ENCODE assay signal across 28 cellular contexts in genomic region chr18:38688402-38688801, GRCh38.
"Had no signal": no experiment of that assay in that cellular context is flagged by ENCODE, and none has a peak within 500 bp of the region (broad histone marks: within the 10 kb centered on the region; RNA-seq: fewer than 3 reads in every experiment).

No MANE protein-coding gene starts in this region.

- H3K4me1 ChIP-seq: esophagus squamous epithelium, heart right ventricle, left ventricle myocardium inferior, lower lobe of right lung, pancreas, right lobe of liver, stomach, thyroid gland, vagina had no signal

- H3K4me3 Mint-ChIP-seq: immature natural killer cell; memory B cell; natural killer cell; stimulated activated effector memory CD8-positive, alpha-beta T cell treated with anti-CD3 and anti-CD28 coated beads, Interleukin-12 subunit alpha, Interleukin-12 subunit beta, amount 100 ng/mL, for 72 hours had no signal

- H3K27ac Mint-ChIP-seq: immature natural killer cell; memory B cell; natural killer cell; stimulated activated effector memory CD8-positive, alpha-beta T cell treated with anti-CD3 and anti-CD28 coated beads, Interleukin-12 subunit alpha, Interleukin-12 subunit beta, amount 100 ng/mL, for 72 hours had no signal

- H3K4me3 ChIP-seq: coronary artery, esophagus squamous epithelium, heart right ventricle, left ventricle myocardium inferior, lower lobe of right lung, pancreas, right lobe of liver, smooth muscle cell, stomach, thyroid gland, vagina had no signal

- H3K4me1 Mint-ChIP-seq: memory B cell; natural killer cell; stimulated activated effector memory CD8-positive, alpha-beta T cell treated with anti-CD3 and anti-CD28 coated beads, Interleukin-12 subunit alpha, Interleukin-12 subunit beta, amount 100 ng/mL, for 72 hours had no signal

- ATAC-seq: heart right ventricle; lower lobe of right lung; natural killer cell; pancreas; right lobe of liver; stimulated activated effector memory CD8-positive, alpha-beta T cell treated with anti-CD3 and anti-CD28 coated beads, Interleukin-12 subunit alpha, Interleukin-12 subunit beta, amount 100 ng/mL, for 72 hours had no signal

- H3K36me3 Mint-ChIP-seq: immature natural killer cell; memory B cell; natural killer cell; stimulated activated effector memory CD8-positive, alpha-beta T cell treated with anti-CD3 and anti-CD28 coated beads, Interleukin-12 subunit alpha, Interleukin-12 subunit beta, amount 100 ng/mL, for 72 hours had no signal

- H3K36me3 ChIP-seq: esophagus squamous epithelium, heart right ventricle, left ventricle myocardium inferior, lower lobe of right lung, pancreas, right lobe of liver, stomach, thyroid gland, vagina had no signal

- DNase-seq: dermis blood vessel endothelial cell; effector memory CD4-positive, alpha-beta T cell; erythroblast; esophagus squamous epithelium; foreskin melanocyte; glutamatergic neuron; heart right ventricle; hypothalamus; immature natural killer cell; islet precursor cell; left ventricle myocardium inferior; lower lobe of right lung; natural killer cell; occipital lobe; pancreas; right lobe of liver; stimulated activated CD4-positive, alpha-beta T cell treated with anti-CD3 and anti-CD28 coated beads, Interleukin-12 subunit alpha, Interleukin-12 subunit beta, amount 100 ng/mL, for 4 hours; stimulated activated CD4-positive, alpha-beta T cell treated with anti-CD3 and anti-CD28 coated beads, Interleukin-1b, Interleukin-23, amount 100 ng/mL, for 48 hours; stimulated activated CD4-positive, alpha-beta T cell treated with anti-CD3 and anti-CD28 coated beads, Interleukin-4, amount 100 ng/mL, for 1 hour; stimulated activated naive CD4-positive, alpha-beta T cell treated with Interleukin-2 at 50 U/mL for 16 hours; stomach; thyroid gland; trophoblast cell had no signal

- H3K4me2 ChIP-seq: smooth muscle cell had no signal

- H3K27me3 ChIP-seq: esophagus squamous epithelium, heart right ventricle, pancreas, right lobe of liver, stomach, thyroid gland, vagina had no signal

- H3K27me3 Mint-ChIP-seq: memory B cell had no signal

- H3K27ac ChIP-seq: coronary artery, esophagus squamous epithelium, heart right ventricle, left ventricle myocardium inferior, lower lobe of right lung, pancreas, right lobe of liver, stomach, thyroid gland, vagina had no signal

- H3K9me3 ChIP-seq: esophagus squamous epithelium, heart right ventricle, left ventricle myocardium inferior, lower lobe of right lung, pancreas, right lobe of liver, stomach, thyroid gland, vagina had no signal
